1 cellular context compared by ENCODE assay signal in genomic region chr16:30117768-30118167, GRCh38.
TF ChIP-seq lines count a peak whose summit lies in the region.

No MANE protein-coding gene starts in this region.

TF ChIP-seq in K562, 482 proteins besides CTCF, POLR2A, EP300 and RAD21:
- TF ChIP-seq SIN3B (IDR thresholded peaks at IDR 0.05; ENCODE audit: low read depth) = no peak
- TF ChIP-seq TOE1 (IDR thresholded peaks at IDR 0.05; ENCODE audit: borderline replicate concordance) = no peak
- TF ChIP-seq TOE1 (CRISPR knock-in tag; IDR thresholded peaks at IDR 0.05; ENCODE audit: borderline replicate concordance, low read depth) = no peak
- TF ChIP-seq ZNF644 (tag; IDR thresholded peaks at IDR 0.05; ENCODE audit: low read depth) = no peak
- TF ChIP-seq CEBPB (tag; IDR thresholded peaks at IDR 0.05) = no peak
- TF ChIP-seq RBFOX2 (IDR thresholded peaks at IDR 0.05; ENCODE audit: low read depth, low read length) = peak; percentile 45; the same call in 1 of the 2 replicates
- no peak for TF ChIP-seq KDM4B (IDR thresholded peaks at IDR 0.05; ENCODE audit: borderline replicate concordance in 2 of 2, low read depth in 1 of 2)
